20 cellular contexts compared by ENCODE assay signal in genomic region chr1:54132485-54132884, GRCh38. TPM values are rescaled to one million over a fixed set of nuclear protein-coding genes. Genes with fewer than 3 reads are reported as not detected.
"Had no signal": no experiment of that assay in that cellular context is flagged by ENCODE, and none has a peak within 500 bp of the region (broad histone marks: within the 10 kb centered on the region; RNA-seq: fewer than 3 reads in every experiment).

No MANE protein-coding gene starts in this region.

- H3K27me3 Mint-ChIP-seq: activated naive CD8-positive, alpha-beta T cell had no signal

- H3K4me3 Mint-ChIP-seq: activated naive CD8-positive, alpha-beta T cell; brain; nephron progenitor cell had no signal

- DNase-seq: activated CD4-positive, alpha-beta T cell treated with anti-CD3 and anti-CD28 coated beads, Interleukin-2, amount 50 U/mL, for 48 hours; activated T-cell treated with anti-CD3 and anti-CD28 coated beads for 4 hours; anterior cingulate cortex; caudate nucleus; dorsolateral prefrontal cortex; hippocampal formation; nephron progenitor cell; right cardiac atrium; stimulated activated naive CD8-positive, alpha-beta T cell treated with anti-CD3 and anti-CD28 coated beads, Interleukin-15, Interleukin-2, amounts not matched to agents 100 U/mL and 50 U/mL, for 24 hours; substantia nigra; T1000; tibial artery had no signal

- H3K27ac Mint-ChIP-seq: activated naive CD8-positive, alpha-beta T cell; brain; nephron progenitor cell had no signal

- ATAC-seq: right cardiac atrium; stimulated activated naive CD8-positive, alpha-beta T cell treated with anti-CD3 and anti-CD28 coated beads, Interleukin-15, Interleukin-2, amounts not matched to agents 100 U/mL and 50 U/mL, for 24 hours had no signal

- FAIRE-seq: keratinocyte had no signal

- H3K27ac ChIP-seq: dorsolateral prefrontal cortex, prostate gland, tibial artery had no signal

- H3K27me3 ChIP-seq: dorsolateral prefrontal cortex, tibial artery had no signal

- H3K36me3 Mint-ChIP-seq: activated naive CD8-positive, alpha-beta T cell; brain had no signal

- H3K36me3 ChIP-seq: prostate gland, tibial artery had no signal

- H3K4me1 ChIP-seq: prostate gland had no signal

- H3K9me3 Mint-ChIP-seq: nephron progenitor cell had no signal

- H3K4me3 ChIP-seq: dorsolateral prefrontal cortex, prostate gland, tibial artery had no signal

- H3K9me3 ChIP-seq: prostate gland, tibial artery had no signal

RNA-seq across cellular contexts. Expression of gene CDCP2, which starts 20.3 kb away (rescaled TPM):
- total RNA-seq: glomerular endothelial cell; myocyte; right cardiac atrium; skeletal muscle tissue; T-helper 1 cell treated with Interleukin-12 subunit alpha and Interleukin-12 subunit beta and Interleukin-4 antibody, amounts not matched to agents 30 ng/mL and 1 ng/mL, for 36 hours had no signal
- polyA plus RNA-seq: keratinocyte, right cardiac atrium had no signal
